8 cellular contexts compared by ENCODE assay signal in genomic region chr14:67411820-67412421, GRCh38.
DNase-seq lines count a peak whose midpoint lies in the region; ATAC-seq and TF ChIP-seq lines count a peak whose summit lies in the region.

TSS of gene PLEK2 (minus strand) at chr14:67412165. CDS start at chr14:67412059, 106 bp downstream.

- peak; percentile 58 for DNase-seq in EH (ENCODE audit: low read depth)
- peak; percentile 50 for DNase-seq in astrocyte of the hippocampus (ENCODE audit: low read depth, low spot score)
- DNase-seq in left kidney (ENCODE audit: low read depth, low spot score) = peak; percentile 41
- DNase-seq in stimulated activated CD8-positive, alpha-beta memory T cell treated with anti-CD3 and anti-CD28 coated beads, Interleukin-15, amount 100 ng/mL, for 48 hours (ENCODE audit: low read depth in 2 of 2) = peak; percentile 5
- DNase-seq in germinal center (ENCODE audit: low spot score) = no peak

- ATAC-seq in SK-N-SH treated with all-trans-retinoic acid at 6 μM for 48 hours (no peak; the same call in 2 of the 3 replicates), HG03520 (IDR thresholded peaks at IDR 0.05; ENCODE audit: unreplicated experiment) (no peak), GM21423 (IDR thresholded peaks at IDR 0.05; ENCODE audit: unreplicated experiment) (no peak)

TF ChIP-seq in SK-N-SH treated with all-trans-retinoic acid at 6 μM for 48 hours, 23 proteins besides CTCF, POLR2A, EP300 and RAD21:
- TF ChIP-seq ZFP3 (CRISPR knock-in tag; IDR thresholded peaks at IDR 0.05) = peak; percentile 95
- TF ChIP-seq ESRRG (CRISPR knock-in tag; IDR thresholded peaks at IDR 0.05) = no peak
